19 cellular contexts compared by ENCODE assay signal in genomic region chr14:73573034-73573433, GRCh38. TPM values are rescaled to one million over a fixed set of nuclear protein-coding genes. Genes with fewer than 3 reads are reported as not detected.
"Had no signal": no experiment of that assay in that cellular context is flagged by ENCODE, and none has a peak within 500 bp of the region (broad histone marks: within the 10 kb centered on the region; RNA-seq: fewer than 3 reads in every experiment).

No MANE protein-coding gene starts in this region.

RNA-seq across cellular contexts. Expression of gene HEATR4, which starts 14.3 kb away (rescaled TPM):
- total RNA-seq: smooth muscle cell had no signal
- polyA plus RNA-seq: neural cell had no signal

RNA-seq across cellular contexts. Expression of gene ACOT6, which starts 39.3 kb away (rescaled TPM):
- total RNA-seq: natural killer cell, occipital lobe, osteoblast, ovary, progenitor cell of endocrine pancreas, pulmonary artery endothelial cell, right atrium auricular region, sciatic nerve, smooth muscle cell, spleen, subcutaneous adipose tissue, temporal lobe, thoracic aorta, thyroid gland, upper lobe of left lung, ureter, uterus had no signal
- polyA plus RNA-seq: naive thymus-derived CD4-positive, alpha-beta T cell; neural cell; smooth muscle cell; spleen had no signal
